Comparison of ENCODE assay signal across 15 cellular contexts in the genomic region with DNA sequence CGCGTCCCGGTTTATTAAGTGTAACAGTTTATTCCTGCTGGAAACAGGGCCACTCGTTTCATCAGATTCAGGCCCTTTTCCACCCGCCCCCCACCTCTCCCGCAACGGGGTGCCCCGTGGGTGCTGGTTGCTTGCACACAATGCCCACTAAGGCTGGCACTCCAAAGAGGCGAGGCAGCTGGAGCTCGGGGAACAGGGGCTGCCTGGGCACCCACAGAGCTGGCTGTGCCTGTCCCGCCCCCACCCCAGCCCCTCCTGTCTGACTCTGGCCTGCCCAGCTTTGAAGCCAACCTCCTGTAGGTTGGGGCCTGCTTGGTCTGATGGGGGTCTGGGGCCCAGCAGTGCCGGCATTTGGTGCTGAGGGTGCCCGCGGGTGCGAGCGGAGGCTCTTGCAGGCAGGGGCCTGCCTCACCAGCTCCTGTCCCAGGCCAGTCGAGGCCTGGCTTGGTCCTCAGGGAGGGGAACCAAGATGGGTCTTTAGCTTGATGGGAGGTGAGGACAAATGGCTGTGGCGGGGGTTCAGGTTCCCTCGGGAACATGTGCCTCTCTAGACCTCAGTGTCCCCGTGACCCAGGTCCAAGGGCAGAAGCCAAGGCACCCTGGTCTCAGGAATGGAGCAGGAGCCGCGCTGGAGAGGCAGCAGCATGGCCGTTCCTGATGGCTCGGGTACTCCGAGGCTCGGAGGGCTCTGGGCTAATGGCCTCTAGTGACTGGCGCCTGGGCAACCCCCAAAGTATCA. TPM values are rescaled to one million over a fixed set of nuclear protein-coding genes. Genes with fewer than 3 reads are reported as not detected.
DNase-seq lines count a peak whose midpoint lies in the region; ATAC-seq and TF ChIP-seq lines count a peak whose summit lies in the region.
"Had no signal": no experiment of that assay in that cellular context is flagged by ENCODE, and none has a peak within 500 bp of the region (broad histone marks: within the 10 kb centered on the region; RNA-seq: fewer than 3 reads in every experiment).

No MANE protein-coding gene starts in this region.

- in situ Hi-C loops in GM13977 (cut with MboI; ENCODE audit: low pct_unique_long_range_greater_than_20kb, low sequenced_read_pairs, unreplicated experiment), result no loop called here

- H3K79me2 ChIP-seq in PC-3 (ENCODE audit: low read length), result no peaks in the 10 kb centered on the region

- H3K4me2 ChIP-seq in PC-3 (ENCODE audit: low read length), result no peak overlapping the region

- POLR2A ChIA-PET in PC-3 (lab: Charles Lee; ENCODE audit: unreplicated experiment), result no interaction called here

- intact Hi-C loops in PC-3 (cut with micrococcal nuclease), result loop anchor here (10.0 kb wide), 1 partner anchor 110 kb away; no protein-coding TSS in a partner anchor

- H3K27ac ChIP-seq in PC-3 (ENCODE audit: low read length), result no peak overlapping the region
- H3K27ac ChIP-seq: WERI-Rb-1 had no signal

- no peak overlapping the region for H3K4me3 ChIP-seq in PC-3 (ENCODE audit: low read length)
- H3K4me3 ChIP-seq: thoracic aorta had no signal

- H3K9me3 ChIP-seq in PC-3 (ENCODE audit: low read length), result no peaks in the 10 kb centered on the region
- H3K9me3 ChIP-seq: thoracic aorta had no signal

- no peak for DNase-seq in stimulated activated naive CD8-positive, alpha-beta T cell treated with anti-CD3 and anti-CD28 coated beads, Interleukin-15, Interleukin-2, amounts not matched to agents 100 U/mL and 50 U/mL, for 24 hours
- no peak for DNase-seq in endothelial cell (ENCODE audit: low spot score)
- DNase-seq in retina, result peak; percentile 30
- DNase-seq in GM13977 (ENCODE audit: low spot score), result no peak
- no peak for DNase-seq in RPMI8226
- DNase-seq in PC-3, result no peak
- DNase-seq in SHP77 (lab: John Stamatoyannopoulos, UW), result no peak
- DNase-seq: activated naive CD4-positive, alpha-beta T cell treated with anti-CD3 and anti-CD28 coated beads for 36 hours; DMS79; naive thymus-derived CD4-positive, alpha-beta T cell; WERI-Rb-1 had no signal

- H3K9ac ChIP-seq in PC-3 (ENCODE audit: low read length), result no peak overlapping the region

- H3K36me3 ChIP-seq in PC-3 (ENCODE audit: low read depth, low read length), result no peaks in the 10 kb centered on the region
- H3K36me3 ChIP-seq: thoracic aorta had no signal

- H3K27ac Mint-ChIP-seq in stimulated activated naive CD8-positive, alpha-beta T cell treated with anti-CD3 and anti-CD28 coated beads, Interleukin-15, Interleukin-2, amounts not matched to agents 100 ng/mL and 50 ng/mL, for 24 hours, result peak overlapping the region; percentile 61
- peak overlapping the region; percentile 42 for H3K27ac Mint-ChIP-seq in endothelial cell (ENCODE audit: unreplicated experiment)
- H3K27ac Mint-ChIP-seq: activated naive CD4-positive, alpha-beta T cell treated with anti-CD3 and anti-CD28 coated beads for 36 hours; B cell had no signal

- no peak overlapping the region for H3K4me3 Mint-ChIP-seq in stimulated activated naive CD8-positive, alpha-beta T cell treated with anti-CD3 and anti-CD28 coated beads, Interleukin-15, Interleukin-2, amounts not matched to agents 100 ng/mL and 50 ng/mL, for 24 hours
- H3K4me3 Mint-ChIP-seq in endothelial cell (ENCODE audit: unreplicated experiment), result peak overlapping the region; percentile 73
- H3K4me3 Mint-ChIP-seq: activated naive CD4-positive, alpha-beta T cell treated with anti-CD3 and anti-CD28 coated beads for 36 hours; B cell; naive thymus-derived CD4-positive, alpha-beta T cell had no signal

- H3K27me3 ChIP-seq in PC-3 (ENCODE audit: low read length), result no peaks in the 10 kb centered on the region

- H3K36me3 Mint-ChIP-seq in stimulated activated naive CD8-positive, alpha-beta T cell treated with anti-CD3 and anti-CD28 coated beads, Interleukin-15, Interleukin-2, amounts not matched to agents 100 ng/mL and 50 ng/mL, for 24 hours (ENCODE audit: low read depth), result peaks cover 5% of the 10 kb centered on the region
- peaks cover 13% of the 10 kb centered on the region for H3K36me3 Mint-ChIP-seq in endothelial cell (ENCODE audit: low read depth, unreplicated experiment)

- BruUV-seq in PC-3 (replicated peaks; lab: Mats Ljungman, UMichigan), result no TSS peak

- no peaks in the 10 kb centered on the region for H3K9me3 Mint-ChIP-seq in stimulated activated naive CD8-positive, alpha-beta T cell treated with anti-CD3 and anti-CD28 coated beads, Interleukin-15, Interleukin-2, amounts not matched to agents 100 ng/mL and 50 ng/mL, for 24 hours
- no peaks in the 10 kb centered on the region for H3K9me3 Mint-ChIP-seq in endothelial cell (ENCODE audit: unreplicated experiment)
- H3K9me3 Mint-ChIP-seq: activated naive CD4-positive, alpha-beta T cell treated with anti-CD3 and anti-CD28 coated beads for 36 hours; naive thymus-derived CD4-positive, alpha-beta T cell had no signal

- CTCF ChIA-PET in PC-3 (lab: Charles Lee), result no interaction called here

- H3F3A ChIP-seq in PC-3 (ENCODE audit: low read length, unreplicated experiment), result no peaks in the 10 kb centered on the region

- peaks cover 4% of the 10 kb centered on the region for H3K27me3 Mint-ChIP-seq in stimulated activated naive CD8-positive, alpha-beta T cell treated with anti-CD3 and anti-CD28 coated beads, Interleukin-15, Interleukin-2, amounts not matched to agents 100 ng/mL and 50 ng/mL, for 24 hours
- peaks cover 21% of the 10 kb centered on the region for H3K27me3 Mint-ChIP-seq in endothelial cell (ENCODE audit: unreplicated experiment)

- no peaks in the 10 kb centered on the region for H3K4me1 Mint-ChIP-seq in stimulated activated naive CD8-positive, alpha-beta T cell treated with anti-CD3 and anti-CD28 coated beads, Interleukin-15, Interleukin-2, amounts not matched to agents 100 ng/mL and 50 ng/mL, for 24 hours (ENCODE audit: low read depth)
- peaks cover 37% of the 10 kb centered on the region for H3K4me1 Mint-ChIP-seq in endothelial cell (ENCODE audit: unreplicated experiment)

- no peaks in the 10 kb centered on the region for H3K9me2 ChIP-seq in PC-3 (replicated peaks; ENCODE audit: low read length)

- no peak overlapping the region for H2AFZ ChIP-seq in PC-3 (ENCODE audit: low read length)

- H3K4me1 ChIP-seq in PC-3 (ENCODE audit: insufficient read depth, low read length), result peaks cover 8% of the 10 kb centered on the region; the same call in 1 of the 2 replicates

- TF ChIP-seq CTCF in endothelial cell (IDR thresholded peaks at IDR 0.05; ENCODE audit: unreplicated experiment) (no peak), GM13977 (IDR thresholded peaks at IDR 0.05; ENCODE audit: extremely low read depth, insufficient read depth, missing control alignments) (no peak), PC-3 (conservative IDR thresholded peaks at IDR 0.05; ENCODE audit: low read depth, low read length) (no peak)

- H4K20me1 ChIP-seq in PC-3 (ENCODE audit: low read length), result no peaks in the 10 kb centered on the region; the same call in 1 of the 2 replicates

- ATAC-seq in stimulated activated naive CD8-positive, alpha-beta T cell treated with anti-CD3 and anti-CD28 coated beads, Interleukin-15, Interleukin-2, amounts not matched to agents 100 U/mL and 50 U/mL, for 24 hours, result no peak
- no peak for ATAC-seq in PC-3
- ATAC-seq: naive thymus-derived CD4-positive, alpha-beta T cell had no signal

RNA-seq across cellular contexts. Expression of a gene that starts 20.1 kb away (rescaled TPM):
- total RNA-seq in endothelial cell (ENCODE audit: unreplicated experiment) (32.4 TPM), PC-3 (2014; rRNA removed) (155 and 171 TPM in 2 replicates)

RNA-seq across cellular contexts. Expression of a gene that starts 25.3 kb away (rescaled TPM):
- not detected for total RNA-seq in endothelial cell (ENCODE audit: unreplicated experiment)
- not detected in 2 replicates for total RNA-seq in PC-3 (2014; rRNA removed)
- total RNA-seq: activated naive CD4-positive, alpha-beta T cell treated with anti-CD3 and anti-CD28 coated beads for 36 hours; B cell; naive thymus-derived CD4-positive, alpha-beta T cell; SK-MEL-5; thoracic aorta had no signal

RNA-seq across cellular contexts. Expression of a gene that starts 36.4 kb away (rescaled TPM):
- 187 TPM for total RNA-seq in endothelial cell (ENCODE audit: unreplicated experiment)
- total RNA-seq in PC-3 (2014; rRNA removed), result 2.6 and 7.9 TPM in 2 replicates
- total RNA-seq: B cell had no signal

RNA-seq across cellular contexts. Expression of a gene that starts 49.2 kb away (rescaled TPM):
- total RNA-seq in endothelial cell (ENCODE audit: unreplicated experiment) (0.59 TPM), PC-3 (2014; rRNA removed) (not detected in 2 replicates)
- total RNA-seq: activated naive CD4-positive, alpha-beta T cell treated with anti-CD3 and anti-CD28 coated beads for 36 hours; B cell; naive thymus-derived CD4-positive, alpha-beta T cell had no signal

Comparison
In these comparisons a context has a peak if more than half of its experiments do, and no peak if none do; other contexts are left out.
1. RNA of a gene that starts 36.4 kb away (total RNA-seq): 187 TPM in endothelial cell (single experiment); 2.6 to 7.9 TPM in PC-3; every median in the first group is over 10 times any median in the second.